Comparison of ENCODE assay signal across 8 cellular contexts in the genomic region with DNA sequence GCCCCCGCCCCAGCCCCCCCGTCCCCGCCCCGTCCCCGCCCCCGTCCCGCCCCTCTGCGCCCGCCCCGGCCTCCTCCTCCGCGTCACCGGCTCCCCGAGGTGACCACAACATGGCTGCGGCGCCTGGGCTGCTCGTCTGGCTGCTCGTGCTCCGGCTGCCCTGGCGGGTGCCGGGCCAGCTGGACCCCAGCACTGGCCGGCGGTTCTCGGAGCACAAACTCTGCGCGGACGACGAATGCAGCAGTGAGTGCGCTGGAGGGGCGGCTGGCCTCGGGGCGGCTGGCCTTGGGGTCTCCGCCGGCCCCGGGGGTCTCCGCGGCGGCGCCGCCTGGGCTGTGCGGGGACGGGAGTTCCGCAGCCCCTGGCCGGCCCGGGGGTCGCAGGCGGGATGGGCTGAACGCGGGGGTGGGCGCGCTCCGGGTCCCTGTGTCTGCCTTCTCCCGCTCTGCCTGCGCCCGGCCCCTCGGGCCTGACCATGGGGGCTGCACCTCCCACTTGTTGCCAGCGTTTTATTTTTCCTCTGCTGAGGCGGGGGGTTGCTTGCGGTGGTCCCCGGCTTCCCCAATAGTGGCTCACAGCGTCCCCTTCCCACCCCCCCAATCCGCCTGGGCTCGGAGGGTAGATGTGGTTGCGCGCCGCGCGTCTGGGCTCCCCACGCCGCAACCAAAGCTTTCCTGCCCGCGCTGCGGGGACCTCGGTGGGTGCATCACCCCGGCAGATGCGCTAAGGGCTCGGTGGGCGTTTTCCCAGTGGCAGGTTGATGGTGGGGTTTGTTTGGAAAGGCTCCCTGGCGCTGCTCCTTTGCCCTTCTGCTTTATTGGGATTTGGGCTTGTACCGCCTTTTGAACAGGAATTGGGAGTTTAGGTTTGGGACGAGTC. TPM values are rescaled to one million over a fixed set of nuclear protein-coding genes. Genes with fewer than 3 reads are reported as not detected.
DNase-seq lines count a peak whose midpoint lies in the region; ATAC-seq and TF ChIP-seq lines count a peak whose summit lies in the region.

Gene MIA3 (plus strand): TSS at position 97 of the 879 bp plus-strand sequence. CDS start 14 bp downstream, at position 111.

- H3K27me3 ChIP-seq in gastroesophageal sphincter (no peaks in the 10 kb centered on the region), tibial artery (no peaks in the 10 kb centered on the region)

- 0% methylated on average over 3 of the region's 81 CpGs; no CpG with 5 or more reads in 1 of the 2 donors for WGBS in gastroesophageal sphincter (ENCODE audit: low coverage in 1 of 2), 2 donors

- H3K9me3 ChIP-seq in gastroesophageal sphincter (no peaks in the 10 kb centered on the region), tibial artery (no peaks in the 10 kb centered on the region)

- TF ChIP-seq POLR2A in Raji (IDR thresholded peaks at IDR 0.05; ENCODE audit: insufficient read depth, low read depth, low read length): peak; percentile 62
- peak in 1 of 2 donors; percentile 20 for TF ChIP-seq POLR2A in gastroesophageal sphincter (IDR thresholded peaks at IDR 0.05)

- H3K4me1 ChIP-seq in gastroesophageal sphincter: peaks cover 0 to 31% (median 6%) of the 10 kb centered on the region in 3 donors
- peaks cover 0 to 18% (median 9%) of the 10 kb centered on the region in 4 donors for H3K4me1 ChIP-seq in tibial artery

- ATAC-seq in GM21360 (IDR thresholded peaks at IDR 0.05; ENCODE audit: unreplicated experiment) (peak; percentile 51), gastroesophageal sphincter (peak; percentile 73)

- TF ChIP-seq EP300 in gastroesophageal sphincter (IDR thresholded peaks at IDR 0.05): no peak

- intact Hi-C loops in tibial artery (cut with DNase I; ENCODE audit: low total_unique reads): loop anchor here (5.0 kb wide), 1 partner anchor 151 kb away; no protein-coding TSS in a partner anchor

- peak within 1 kb of the TSS; percentile 68 to 95 (median 90) for H3K27ac ChIP-seq in gastroesophageal sphincter
- H3K27ac ChIP-seq in tibial artery: peak within 1 kb of the TSS; percentile 92

- peak within 1 kb of the TSS; percentile 89 to 96 for H3K4me3 ChIP-seq in gastroesophageal sphincter
- peak within 1 kb of the TSS; percentile 98 to 100 for H3K4me3 ChIP-seq in tibial artery

- DNase-seq in D341Med (ENCODE audit: low spot score) (peak; percentile 97), HT1080 (ENCODE audit: low read depth) (no peak), nucleus accumbens (lab: John Stamatoyannopoulos, UW) (peak in 49 of 56 donors; percentile 25 to 96 (median 80)), tibial artery (peak; percentile 84 to 87)
- DNase-seq in activated gamma-delta T cell treated with anti-CD3 and anti-CD28 coated beads, Interleukin-2, amount 50 U/mL, for 16 hours (ENCODE audit: low read depth): peak; percentile 65

- TF ChIP-seq CTCF in gastroesophageal sphincter (IDR thresholded peaks at IDR 0.05) (no peak), tibial artery (IDR thresholded peaks at IDR 0.05) (no peak)

- H3K36me3 ChIP-seq in gastroesophageal sphincter (peaks cover 0 to 22% of the 10 kb centered on the region in 2 donors), tibial artery (peaks cover 0 to 16% (median 9%) of the 10 kb centered on the region in 3 donors)

RNA-seq across cellular contexts. Expression of gene MIA3, which starts in this region (rescaled TPM):
- total RNA-seq in HT1080 (2014; rRNA removed; shearing (Covaris generic)): 22.8 and 30.5 TPM in 2 replicates
- 12.1 and 18.2 TPM in 2 replicates for polyA plus RNA-seq in HT1080 (2015; cell fraction: cytosol; rRNA removed)
- 111 and 156 TPM in 2 replicates for polyA plus RNA-seq in HT1080 (2015; cell fraction: nucleus; rRNA removed)
- 10 to 100 TPM; 39.4 to 71.0 (median 48.4) TPM for total RNA-seq in gastroesophageal sphincter
